Comparison of ENCODE assay signal across 13 cellular contexts in genomic region chr7:98314469-98314868, GRCh38. TPM values are rescaled to one million over a fixed set of nuclear protein-coding genes. Genes with fewer than 3 reads are reported as not detected.
DNase-seq lines count a peak whose midpoint lies in the region; ATAC-seq and TF ChIP-seq lines count a peak whose summit lies in the region.
"Had no signal": no experiment of that assay in that cellular context is flagged by ENCODE, and none has a peak within 500 bp of the region (broad histone marks: within the 10 kb centered on the region; RNA-seq: fewer than 3 reads in every experiment).

No MANE protein-coding gene starts in this region.

- no peaks in the 10 kb centered on the region for H4K20me1 ChIP-seq in osteoblast (ENCODE audit: insufficient read depth, low read length)

- peaks cover 4% of the 10 kb centered on the region for H3K36me3 ChIP-seq in osteoblast (ENCODE audit: insufficient read depth, low read length)
- H3K36me3 ChIP-seq: prostate gland had no signal

- no peaks in the 10 kb centered on the region for H3K79me2 ChIP-seq in osteoblast (ENCODE audit: insufficient read depth, low read length)

- H3K4me2 ChIP-seq in osteoblast (ENCODE audit: insufficient read depth, low read length) = no peak overlapping the region

- ATAC-seq in GM19452 (IDR thresholded peaks at IDR 0.05; ENCODE audit: unreplicated experiment) = peak; percentile 54
- ATAC-seq in HG03045 (IDR thresholded peaks at IDR 0.05; ENCODE audit: unreplicated experiment) = peak; percentile 67
- ATAC-seq: activated CD8-positive, alpha-beta memory T cell treated with anti-CD3 and anti-CD28 coated beads, Interleukin-2, amount 10 ng/mL, durations not matched to agents 7 days and 5 days had no signal

- H3K4me1 ChIP-seq in osteoblast (ENCODE audit: insufficient read depth, low read length) = no peaks in the 10 kb centered on the region
- H3K4me1 ChIP-seq: prostate gland had no signal

- H2AFZ ChIP-seq in osteoblast (ENCODE audit: low read length) = no peak overlapping the region

- no peaks in the 10 kb centered on the region for H3K27me3 ChIP-seq in osteoblast (ENCODE audit: insufficient read depth, low read length)

- H3K27ac ChIP-seq in osteoblast (ENCODE audit: low read depth, low read length) = no peak overlapping the region
- H3K27ac ChIP-seq: prostate gland had no signal

- TF ChIP-seq CTCF in osteoblast (IDR thresholded peaks at IDR 0.05; ENCODE audit: extremely low read depth, low read depth, low read length) = no peak

- DNase-seq in amniotic epithelial cell (ENCODE audit: low read depth) (peak; percentile 72), osteoblast (ENCODE audit: insufficient read length, low spot score, missing footprints) (peak; percentile 46), NCI-H146 treated with DMSO at 0.1 percent for 48 hours (lab: John Stamatoyannopoulos, UW; ENCODE audit: unreplicated experiment) (no peak), COLO668 (lab: John Stamatoyannopoulos, UW; ENCODE audit: unreplicated experiment) (no peak), amygdala (lab: John Stamatoyannopoulos, UW) (no peak)
- DNase-seq in stimulated activated CD4-positive, alpha-beta T cell treated with anti-CD3 and anti-CD28 coated beads, Interleukin-1b, Interleukin-23, amount 100 ng/mL, for 48 hours = no peak
- DNase-seq: activated CD8-positive, alpha-beta memory T cell treated with anti-CD3 and anti-CD28 coated beads, Interleukin-2, amount 10 ng/mL, durations not matched to agents 7 days and 5 days; Caco-2; endodermal cell; NCI-H446 had no signal

- H3K9me3 ChIP-seq in osteoblast (ENCODE audit: low read depth, low read length) = no peaks in the 10 kb centered on the region
- H3K9me3 ChIP-seq: prostate gland had no signal

- H3K4me3 ChIP-seq in osteoblast (ENCODE audit: insufficient read depth, low read length) = no peak overlapping the region
- H3K4me3 ChIP-seq: prostate gland had no signal

RNA-seq across cellular contexts. Expression of gene BRI3, which starts 33.0 kb away (rescaled TPM):
- total RNA-seq in osteoblast = 95.9 and 113 TPM in 2 replicates

Comparison
In these comparisons a context has a peak if more than half of its experiments do, and no peak if none do; other contexts are left out.
1. DNase-seq: peak in amniotic epithelial cell (single experiment) and osteoblast (single experiment); none in NCI-H146 treated with DMSO at 0.1 percent for 48 hours (single experiment), COLO668 (single experiment), stimulated activated CD4-positive, alpha-beta T cell treated with anti-CD3 and anti-CD28 coated beads, Interleukin-1b, Interleukin-23, amount 100 ng/mL, for 48 hours (single experiment) and amygdala (0 of 56).